In genomic region chr3:42507252-42507651, GRCh38 we compare ENCODE assay signal across 10 cellular contexts. TPM values are rescaled to one million over a fixed set of nuclear protein-coding genes. Genes with fewer than 3 reads are reported as not detected.
DNase-seq lines count a peak whose midpoint lies in the region; ATAC-seq and TF ChIP-seq lines count a peak whose summit lies in the region.
"Had no signal": no experiment of that assay in that cellular context is flagged by ENCODE, and none has a peak within 500 bp of the region (broad histone marks: within the 10 kb centered on the region; RNA-seq: fewer than 3 reads in every experiment).

No MANE protein-coding gene starts in this region.

- no peaks in the 10 kb centered on the region for H3K36me3 Mint-ChIP-seq in neural progenitor cell

- no peak for TF ChIP-seq CTCF in DND-41 (IDR thresholded peaks at IDR 0.05; ENCODE audit: borderline replicate concordance, extremely low read depth, low read length, poor library complexity, severe bottlenecking)
- TF ChIP-seq CTCF in colonic mucosa (IDR thresholded peaks at IDR 0.05) = no peak
- no peak for TF ChIP-seq CTCF in parathyroid adenoma (IDR thresholded peaks at IDR 0.05)
- TF ChIP-seq CTCF in neural progenitor cell (IDR thresholded peaks at IDR 0.05) = no peak

- H3K27ac ChIP-seq in DND-41 (ENCODE audit: low read length) = no peak overlapping the region
- peak overlapping the region; percentile 83 for H3K27ac ChIP-seq in colonic mucosa
- no peak overlapping the region for H3K27ac ChIP-seq in parathyroid adenoma
- no peak overlapping the region for H3K27ac ChIP-seq in neural progenitor cell

- H3K9ac ChIP-seq in DND-41 (ENCODE audit: low read depth, low read length) (no peak overlapping the region), colonic mucosa (ENCODE audit: low read depth in 2 of 2, low read length in 2 of 2) (peak overlapping the region; percentile 13 to 85), parathyroid adenoma (no peak overlapping the region), neural progenitor cell (no peak overlapping the region)

- H3K4me1 ChIP-seq in DND-41 (ENCODE audit: insufficient read depth, low read length) = no peaks in the 10 kb centered on the region
- peaks cover 22% of the 10 kb centered on the region for H3K4me1 ChIP-seq in colonic mucosa
- no peaks in the 10 kb centered on the region for H3K4me1 ChIP-seq in parathyroid adenoma
- H3K4me1 ChIP-seq in neural progenitor cell = no peaks in the 10 kb centered on the region

- intact Hi-C loops in colonic mucosa (cut with DNase I) = no loop called here

- H3K27me3 ChIP-seq in DND-41 (ENCODE audit: insufficient read depth, low read length, poor library complexity) = no peaks in the 10 kb centered on the region
- H3K27me3 ChIP-seq in colonic mucosa = no peaks in the 10 kb centered on the region
- H3K27me3 ChIP-seq in parathyroid adenoma (ENCODE audit: control insufficient read depth, insufficient read depth, low read length) = no peaks in the 10 kb centered on the region
- peaks cover 18% of the 10 kb centered on the region for H3K27me3 ChIP-seq in neural progenitor cell

- H4K20me1 ChIP-seq in DND-41 (ENCODE audit: insufficient read depth, low read length) (no peaks in the 10 kb centered on the region), neural progenitor cell (ENCODE audit: low read depth) (peaks cover 4% of the 10 kb centered on the region)

- H3K9me3 ChIP-seq in DND-41 (ENCODE audit: insufficient read depth, low read length, severe bottlenecking) (no peaks in the 10 kb centered on the region), colonic mucosa (no peaks in the 10 kb centered on the region), parathyroid adenoma (ENCODE audit: control insufficient read depth, low read length) (no peaks in the 10 kb centered on the region), neural progenitor cell (ENCODE audit: low read depth) (no peaks in the 10 kb centered on the region)

- ATAC-seq in DND-41 (ENCODE audit: insufficient read depth, low read depth) (0 out of 3 replicates have a peak, but pooled peaks have one; percentile 39), GM18517 (IDR thresholded peaks at IDR 0.05; ENCODE audit: unreplicated experiment) (no peak), HG03045 (IDR thresholded peaks at IDR 0.05; ENCODE audit: unreplicated experiment) (no peak), GM19351 (IDR thresholded peaks at IDR 0.05; ENCODE audit: unreplicated experiment) (no peak)
- ATAC-seq: left cardiac atrium had no signal

- H3K4me1 Mint-ChIP-seq in neural progenitor cell = peaks cover 4% of the 10 kb centered on the region

- no peaks in the 10 kb centered on the region for H3F3A ChIP-seq in neural progenitor cell (ENCODE audit: low read depth)

- no peaks in the 10 kb centered on the region for H3K36me3 ChIP-seq in DND-41 (ENCODE audit: insufficient read depth, low read length)
- H3K36me3 ChIP-seq in colonic mucosa = no peaks in the 10 kb centered on the region
- no peaks in the 10 kb centered on the region for H3K36me3 ChIP-seq in parathyroid adenoma (ENCODE audit: control insufficient read depth, insufficient read depth, low read length)
- no peaks in the 10 kb centered on the region for H3K36me3 ChIP-seq in neural progenitor cell

- H3K4me3 Mint-ChIP-seq in neural progenitor cell = no peak overlapping the region

- peaks cover 22% of the 10 kb centered on the region for H3K27me3 Mint-ChIP-seq in neural progenitor cell (ENCODE audit: insufficient read depth, low read depth)

- H3K4me3 ChIP-seq in DND-41 (ENCODE audit: low read depth in 1 of 2, low read length in 2 of 2) (no peak overlapping the region), colonic mucosa (no peak overlapping the region), parathyroid adenoma (ENCODE audit: low read depth, low read length) (no peak overlapping the region), neural progenitor cell (no peak overlapping the region)

- DNase-seq in DND-41 = no peak
- DNase-seq in NCI-H510A (lab: John Stamatoyannopoulos, UW) = peak; percentile 60
- peak; percentile 86 for DNase-seq in colonic mucosa
- no peak for DNase-seq in neural progenitor cell (ENCODE audit: low spot score)
- DNase-seq: left cardiac atrium had no signal

- no peak overlapping the region for H2AFZ ChIP-seq in DND-41 (ENCODE audit: low read depth, low read length)
- H2AFZ ChIP-seq in parathyroid adenoma = peak overlapping the region; percentile 20
- H2AFZ ChIP-seq in neural progenitor cell (replicated peaks) = no peak overlapping the region

- no peak overlapping the region for H3K4me2 ChIP-seq in DND-41 (ENCODE audit: insufficient read depth, low read length)
- no peak overlapping the region for H3K4me2 ChIP-seq in parathyroid adenoma (ENCODE audit: low read length)
- no peak overlapping the region for H3K4me2 ChIP-seq in neural progenitor cell

- H3K27ac Mint-ChIP-seq in neural progenitor cell = no peak overlapping the region

- peaks cover 2% of the 10 kb centered on the region for H3K9me3 Mint-ChIP-seq in neural progenitor cell

- H3K79me2 ChIP-seq in DND-41 (ENCODE audit: insufficient read depth, low read length) = no peaks in the 10 kb centered on the region
- no peaks in the 10 kb centered on the region for H3K79me2 ChIP-seq in parathyroid adenoma
- H3K79me2 ChIP-seq in neural progenitor cell (ENCODE audit: low read depth) = no peaks in the 10 kb centered on the region

RNA-seq across cellular contexts. Expression of gene VIPR1, which starts 4.8 kb away (rescaled TPM):
- total RNA-seq in colonic mucosa = 10 to 100 TPM; 74.2 to 98.0 TPM
- 1.4 and 2.9 TPM in 2 replicates for total RNA-seq in neural progenitor cell (ENCODE audit: low replicate concordance)
- total RNA-seq: epithelial cell of proximal tubule had no signal

Comparison
In these comparisons a context has a peak if more than half of its experiments do, and no peak if none do; other contexts are left out.
1. DNase-seq: peak in NCI-H510A (single experiment) and colonic mucosa (single experiment); none in DND-41 (single experiment) and neural progenitor cell (single experiment).
2. H3K9ac ChIP-seq: peak in colonic mucosa (2 of 2); none in DND-41 (single experiment), parathyroid adenoma (single experiment) and neural progenitor cell (single experiment).
3. RNA of gene VIPR1, which starts 4.8 kb away (total RNA-seq): 74.2 to 98.0 TPM in colonic mucosa; 1.4 to 2.9 TPM in neural progenitor cell; every median in the first group is over 10 times any median in the second.